Comparison of ENCODE assay signal across 8 cellular contexts in the genomic region with DNA sequence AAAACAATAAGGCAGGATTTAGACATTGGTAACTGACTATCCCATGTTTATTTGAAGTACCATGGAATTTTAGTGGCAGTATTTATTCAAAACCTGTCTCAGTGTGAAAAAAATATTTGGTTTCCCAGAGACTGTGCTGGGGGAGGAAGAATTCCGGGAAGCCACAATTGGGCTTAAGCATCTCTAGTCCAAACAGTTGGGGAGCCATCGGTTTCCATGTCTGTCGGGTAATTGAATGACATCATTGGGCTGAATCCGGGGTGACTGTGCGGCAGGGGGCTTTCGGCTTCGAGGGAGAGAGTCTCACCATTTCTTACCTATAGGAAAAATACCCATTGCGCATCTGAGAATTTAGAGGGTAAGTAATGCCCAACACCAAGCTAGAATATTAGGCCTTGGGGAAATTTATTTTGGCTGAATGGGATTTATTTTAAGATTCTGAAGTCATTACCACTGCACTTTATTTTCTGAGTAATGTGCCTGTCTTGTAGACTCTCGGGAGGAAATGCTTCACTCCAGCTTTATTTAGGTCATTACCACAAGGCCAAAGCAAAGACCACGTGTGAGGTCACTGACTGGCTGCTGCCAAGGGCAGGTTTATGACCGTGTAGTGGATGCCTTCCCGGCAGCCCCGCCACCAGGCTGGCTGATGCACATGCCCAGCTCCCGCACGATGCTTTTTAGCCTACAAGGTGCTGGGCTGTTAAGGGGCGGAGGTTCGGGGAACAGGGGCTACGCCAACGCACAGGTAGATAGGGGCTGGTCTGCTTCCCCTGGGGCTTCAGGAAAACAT. TPM values are rescaled to one million over a fixed set of nuclear protein-coding genes. Genes with fewer than 3 reads are reported as not detected.
DNase-seq lines count a peak whose midpoint lies in the region; ATAC-seq and TF ChIP-seq lines count a peak whose summit lies in the region.

No MANE protein-coding gene starts in this region.

- no peaks in the 10 kb centered on the region for H3K9me3 Mint-ChIP-seq in activated CD8-positive, alpha-beta T cell treated with anti-CD3 and anti-CD28 coated beads, Interleukin-2, amount 10 ng/mL, durations not matched to agents 7 days and 5 days (ENCODE audit: insufficient read depth)

- no peak overlapping the region for H3K27ac Mint-ChIP-seq in activated CD8-positive, alpha-beta T cell treated with anti-CD3 and anti-CD28 coated beads, Interleukin-2, amount 10 ng/mL, durations not matched to agents 7 days and 5 days

- no peaks in the 10 kb centered on the region for H4K20me1 ChIP-seq in smooth muscle cell (ENCODE audit: low read depth)

- H3K27ac ChIP-seq in WERI-Rb-1, result peak overlapping the region; percentile 32; the same call in 1 of the 2 replicates
- H3K27ac ChIP-seq in smooth muscle cell (ENCODE audit: low read depth), result peak overlapping the region; percentile 92

- CTCF ChIA-PET in activated CD8-positive, alpha-beta T cell treated with anti-CD3 and anti-CD28 coated beads, Interleukin-2, amount 10 ng/mL, durations not matched to agents 7 days and 5 days (lab: Charles Lee), result no interaction called here

- ATAC-seq in left ventricle myocardium superior, result peak; percentile 89
- ATAC-seq in HG03469 (IDR thresholded peaks at IDR 0.05; ENCODE audit: unreplicated experiment), result no peak
- no peak for ATAC-seq in activated CD8-positive, alpha-beta T cell treated with anti-CD3 and anti-CD28 coated beads, Interleukin-2, amount 10 ng/mL, durations not matched to agents 7 days and 5 days

- DNase-seq in GM04504 (ENCODE audit: low read depth) (peak; percentile 90), WERI-Rb-1 (no peak), left ventricle myocardium superior (peak; percentile 57), smooth muscle cell (lab: John Stamatoyannopoulos, UW; ENCODE audit: unreplicated experiment) (no peak), iPS-NIHi7 (ENCODE audit: extremely low spot score) (no peak), SK-N-DZ (ENCODE audit: low spot score) (no peak)
- no peak for DNase-seq in activated CD8-positive, alpha-beta T cell treated with anti-CD3 and anti-CD28 coated beads, Interleukin-2, amount 10 ng/mL, durations not matched to agents 7 days and 5 days

- H3K4me3 Mint-ChIP-seq in activated CD8-positive, alpha-beta T cell treated with anti-CD3 and anti-CD28 coated beads, Interleukin-2, amount 10 ng/mL, durations not matched to agents 7 days and 5 days, result no peak overlapping the region

- no peaks in the 10 kb centered on the region for H3K36me3 ChIP-seq in WERI-Rb-1
- H3K36me3 ChIP-seq in smooth muscle cell (ENCODE audit: low read depth), result no peaks in the 10 kb centered on the region

- TF ChIP-seq CTCF in WERI-Rb-1 (IDR thresholded peaks at IDR 0.05; ENCODE audit: low read depth, low read length) (no peak), smooth muscle cell (IDR thresholded peaks at IDR 0.05; ENCODE audit: borderline replicate concordance, insufficient read depth, poor library complexity, severe bottlenecking) (no peak)

- peak overlapping the region; percentile 63 for H3K9ac ChIP-seq in smooth muscle cell (ENCODE audit: low read depth)

- H3K4me1 Mint-ChIP-seq in activated CD8-positive, alpha-beta T cell treated with anti-CD3 and anti-CD28 coated beads, Interleukin-2, amount 10 ng/mL, durations not matched to agents 7 days and 5 days (ENCODE audit: low read depth), result peaks cover 15% of the 10 kb centered on the region

- H3K4me3 ChIP-seq in WERI-Rb-1 (ENCODE audit: low read depth, low read length) (no peak overlapping the region), smooth muscle cell (no peak overlapping the region)

- H3K27me3 Mint-ChIP-seq in activated CD8-positive, alpha-beta T cell treated with anti-CD3 and anti-CD28 coated beads, Interleukin-2, amount 10 ng/mL, durations not matched to agents 7 days and 5 days (ENCODE audit: low read depth), result peaks cover 9% of the 10 kb centered on the region

- intact Hi-C loops in left ventricle myocardium superior (cut with micrococcal nuclease), result no loop called here

- POLR2A ChIA-PET in activated CD8-positive, alpha-beta T cell treated with anti-CD3 and anti-CD28 coated beads, Interleukin-2, amount 10 ng/mL, durations not matched to agents 7 days and 5 days (lab: Charles Lee), result no interaction called here

- H3K9me3 ChIP-seq in WERI-Rb-1 (ENCODE audit: severe bottlenecking) (no peaks in the 10 kb centered on the region), smooth muscle cell (replicated peaks; ENCODE audit: low read depth) (no peaks in the 10 kb centered on the region)

- no peak overlapping the region for H3K4me2 ChIP-seq in smooth muscle cell

- H3K36me3 Mint-ChIP-seq in activated CD8-positive, alpha-beta T cell treated with anti-CD3 and anti-CD28 coated beads, Interleukin-2, amount 10 ng/mL, durations not matched to agents 7 days and 5 days (ENCODE audit: low read depth), result no peaks in the 10 kb centered on the region

- no peaks in the 10 kb centered on the region for H3K79me2 ChIP-seq in smooth muscle cell (ENCODE audit: low read depth)

- H3K27me3 ChIP-seq in WERI-Rb-1 (ENCODE audit: insufficient read depth, low read depth, severe bottlenecking) (no peaks in the 10 kb centered on the region), smooth muscle cell (ENCODE audit: low read depth) (no peaks in the 10 kb centered on the region)

- no peaks in the 10 kb centered on the region for H3F3A ChIP-seq in smooth muscle cell (ENCODE audit: low read depth)

- no peaks in the 10 kb centered on the region for H3K4me1 ChIP-seq in smooth muscle cell (ENCODE audit: low read depth)

- 56% methylated on average over 19 of the region's 19 CpGs for WGBS in smooth muscle cell (ENCODE audit: low lambda C conversion rate)

- H2AFZ ChIP-seq in smooth muscle cell (ENCODE audit: low read depth), result no peak overlapping the region

RNA-seq across cellular contexts. Expression of gene UMODL1, which starts 23.1 kb away (rescaled TPM):
- total RNA-seq in left ventricle myocardium superior, result not detected
- not detected in 2 replicates for total RNA-seq in smooth muscle cell
- polyA plus RNA-seq in smooth muscle cell, result 0.14 TPM in 1 of 2 replicates, not detected in the other
- polyA plus RNA-seq in SK-N-DZ (2014; cell fraction: cytosol; rRNA removed), result not detected in 2 replicates
- polyA plus RNA-seq in SK-N-DZ (2014; cell fraction: nucleus; rRNA removed), result not detected in 2 replicates
- total RNA-seq in activated CD8-positive, alpha-beta T cell treated with anti-CD3 and anti-CD28 coated beads, Interleukin-2, amount 10 ng/mL, durations not matched to agents 7 days and 5 days, result not detected

RNA-seq across cellular contexts. Expression of gene ZBTB21, which starts 37.9 kb away (rescaled TPM):
- 6.6 TPM for total RNA-seq in left ventricle myocardium superior
- 22.5 and 24.1 TPM in 2 replicates for total RNA-seq in smooth muscle cell
- 6.2 and 8.4 TPM in 2 replicates for polyA plus RNA-seq in smooth muscle cell
- 4.3 and 6.2 TPM in 2 replicates for polyA plus RNA-seq in SK-N-DZ (2014; cell fraction: cytosol; rRNA removed)
- 3.1 and 3.9 TPM in 2 replicates for polyA plus RNA-seq in SK-N-DZ (2014; cell fraction: nucleus; rRNA removed)
- 10 to 100 TPM; 19.5 to 23.6 TPM for total RNA-seq in activated CD8-positive, alpha-beta T cell treated with anti-CD3 and anti-CD28 coated beads, Interleukin-2, amount 10 ng/mL, durations not matched to agents 7 days and 5 days

Comparison
In these comparisons a context has a peak if more than half of its experiments do, and no peak if none do; other contexts are left out.
1. DNase-seq: peak in GM04504 (single experiment) and left ventricle myocardium superior (single experiment); none in WERI-Rb-1 (single experiment), smooth muscle cell (single experiment), iPS-NIHi7 (single experiment), SK-N-DZ (single experiment) and activated CD8-positive, alpha-beta T cell treated with anti-CD3 and anti-CD28 coated beads, Interleukin-2, amount 10 ng/mL, durations not matched to agents 7 days and 5 days (single experiment).